Comparison of ENCODE assay signal across 12 cellular contexts in genomic region chr2:19851116-19851515, GRCh38. TPM values are rescaled to one million over a fixed set of nuclear protein-coding genes. Genes with fewer than 3 reads are reported as not detected.
DNase-seq lines count a peak whose midpoint lies in the region; ATAC-seq and TF ChIP-seq lines count a peak whose summit lies in the region.
"Had no signal": no experiment of that assay in that cellular context is flagged by ENCODE, and none has a peak within 500 bp of the region (broad histone marks: within the 10 kb centered on the region; RNA-seq: fewer than 3 reads in every experiment).

No MANE protein-coding gene starts in this region.

- H3K4me3 ChIP-seq in GM06990 (replicated peaks; ENCODE audit: low read depth, low read length) (no peak overlapping the region), coronary artery (no peak overlapping the region), osteoblast (ENCODE audit: insufficient read depth, low read length) (no peak overlapping the region), esophagus squamous epithelium (no peak overlapping the region)

- H3K4me1 ChIP-seq in osteoblast (ENCODE audit: insufficient read depth, low read length) (no peaks in the 10 kb centered on the region), esophagus squamous epithelium (peaks cover 0 to 7% (median 5%) of the 10 kb centered on the region in 3 donors)

- no peaks in the 10 kb centered on the region for H3K79me2 ChIP-seq in osteoblast (ENCODE audit: insufficient read depth, low read length)

- no peak overlapping the region for H2AFZ ChIP-seq in osteoblast (ENCODE audit: low read length)

- no peak for TF ChIP-seq POLR2A in esophagus squamous epithelium (IDR thresholded peaks at IDR 0.05)

- no peaks in the 10 kb centered on the region for H4K20me1 ChIP-seq in osteoblast (ENCODE audit: insufficient read depth, low read length)

- H3K27me3 ChIP-seq in GM06990 (replicated peaks; ENCODE audit: control insufficient read depth, insufficient read depth, low read length) (no peaks in the 10 kb centered on the region; the same call in 1 of the 2 replicates), osteoblast (ENCODE audit: insufficient read depth, low read length) (peaks cover under 1% of the 10 kb centered on the region), esophagus squamous epithelium (no peaks in the 10 kb centered on the region)

- TF ChIP-seq RAD21 in Ishikawa (IDR thresholded peaks at IDR 0.05; ENCODE audit: low read depth), result peak; percentile 16; the same call in 1 of the 2 replicates

- no peak for ATAC-seq in HG03342 (IDR thresholded peaks at IDR 0.05; ENCODE audit: unreplicated experiment)
- ATAC-seq: naive thymus-derived CD4-positive, alpha-beta T cell had no signal

- no peak overlapping the region for H3K4me2 ChIP-seq in osteoblast (ENCODE audit: insufficient read depth, low read length)

- H3K36me3 ChIP-seq in GM06990 (ENCODE audit: control insufficient read depth, insufficient read depth, low read length) (no peaks in the 10 kb centered on the region), osteoblast (ENCODE audit: insufficient read depth, low read length) (no peaks in the 10 kb centered on the region), esophagus squamous epithelium (no peaks in the 10 kb centered on the region)

- intact Hi-C loops in esophagus squamous epithelium (cut with DNase I), result no loop called here

- no peak for DNase-seq in GM06990 (ENCODE audit: extremely low read depth, insufficient read length)
- peak; percentile 53 for DNase-seq in coronary artery (ENCODE audit: low spot score)
- no peak for DNase-seq in osteoblast (ENCODE audit: insufficient read length, low spot score, missing footprints)
- no peak for DNase-seq in DMS153 (lab: John Stamatoyannopoulos, UW)
- DNase-seq in SIG-M5 treated with dmso at 0.1 percent for 504 hours (lab: John Stamatoyannopoulos, UW; ENCODE audit: unreplicated experiment), result no peak
- DNase-seq in esophagus squamous epithelium (lab: John Stamatoyannopoulos, UW), result no peak
- DNase-seq: anterior cingulate cortex; immature natural killer cell; naive thymus-derived CD4-positive, alpha-beta T cell; NCI-H1436 had no signal

- H3K27ac ChIP-seq in coronary artery, result no peak overlapping the region
- no peak overlapping the region for H3K27ac ChIP-seq in osteoblast (ENCODE audit: low read depth, low read length)
- H3K27ac ChIP-seq in esophagus squamous epithelium, result no peak overlapping the region

- no peaks in the 10 kb centered on the region for H3K9me3 ChIP-seq in osteoblast (ENCODE audit: low read depth, low read length)
- H3K9me3 ChIP-seq in esophagus squamous epithelium, result no peaks in the 10 kb centered on the region

- no CpG with 5 or more reads among the region's 5 CpGs for WGBS in esophagus squamous epithelium, 2 donors

- no peak for TF ChIP-seq EP300 in Ishikawa (IDR thresholded peaks at IDR 0.05; ENCODE audit: borderline replicate concordance)

- TF ChIP-seq CTCF in GM06990 (IDR thresholded peaks at IDR 0.05; ENCODE audit: insufficient read depth, low read length, poor library complexity, severe bottlenecking) (peak; percentile 10), coronary artery (IDR thresholded peaks at IDR 0.05) (no peak), osteoblast (IDR thresholded peaks at IDR 0.05; ENCODE audit: extremely low read depth, low read depth, low read length) (peak; percentile 30), esophagus squamous epithelium (IDR thresholded peaks at IDR 0.05) (no peak)

TF ChIP-seq in Ishikawa, 13 proteins besides CTCF, POLR2A, EP300 and RAD21:
- no peak for TF ChIP-seq FOXM1 (IDR thresholded peaks at IDR 0.05; ENCODE audit: borderline replicate concordance, low read depth)
- no peak for TF ChIP-seq YY1 (IDR thresholded peaks at IDR 0.05; ENCODE audit: low read depth)
- TF ChIP-seq, protein P1, sequence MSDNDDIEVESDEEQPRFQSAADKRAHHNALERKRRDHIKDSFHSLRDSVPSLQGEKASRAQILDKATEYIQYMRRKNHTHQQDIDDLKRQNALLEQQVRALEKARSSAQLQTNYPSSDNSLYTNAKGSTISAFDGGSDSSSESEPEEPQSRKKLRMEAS (IDR thresholded peaks at IDR 0.05), result no peak
- TF ChIP-seq, protein P2, sequence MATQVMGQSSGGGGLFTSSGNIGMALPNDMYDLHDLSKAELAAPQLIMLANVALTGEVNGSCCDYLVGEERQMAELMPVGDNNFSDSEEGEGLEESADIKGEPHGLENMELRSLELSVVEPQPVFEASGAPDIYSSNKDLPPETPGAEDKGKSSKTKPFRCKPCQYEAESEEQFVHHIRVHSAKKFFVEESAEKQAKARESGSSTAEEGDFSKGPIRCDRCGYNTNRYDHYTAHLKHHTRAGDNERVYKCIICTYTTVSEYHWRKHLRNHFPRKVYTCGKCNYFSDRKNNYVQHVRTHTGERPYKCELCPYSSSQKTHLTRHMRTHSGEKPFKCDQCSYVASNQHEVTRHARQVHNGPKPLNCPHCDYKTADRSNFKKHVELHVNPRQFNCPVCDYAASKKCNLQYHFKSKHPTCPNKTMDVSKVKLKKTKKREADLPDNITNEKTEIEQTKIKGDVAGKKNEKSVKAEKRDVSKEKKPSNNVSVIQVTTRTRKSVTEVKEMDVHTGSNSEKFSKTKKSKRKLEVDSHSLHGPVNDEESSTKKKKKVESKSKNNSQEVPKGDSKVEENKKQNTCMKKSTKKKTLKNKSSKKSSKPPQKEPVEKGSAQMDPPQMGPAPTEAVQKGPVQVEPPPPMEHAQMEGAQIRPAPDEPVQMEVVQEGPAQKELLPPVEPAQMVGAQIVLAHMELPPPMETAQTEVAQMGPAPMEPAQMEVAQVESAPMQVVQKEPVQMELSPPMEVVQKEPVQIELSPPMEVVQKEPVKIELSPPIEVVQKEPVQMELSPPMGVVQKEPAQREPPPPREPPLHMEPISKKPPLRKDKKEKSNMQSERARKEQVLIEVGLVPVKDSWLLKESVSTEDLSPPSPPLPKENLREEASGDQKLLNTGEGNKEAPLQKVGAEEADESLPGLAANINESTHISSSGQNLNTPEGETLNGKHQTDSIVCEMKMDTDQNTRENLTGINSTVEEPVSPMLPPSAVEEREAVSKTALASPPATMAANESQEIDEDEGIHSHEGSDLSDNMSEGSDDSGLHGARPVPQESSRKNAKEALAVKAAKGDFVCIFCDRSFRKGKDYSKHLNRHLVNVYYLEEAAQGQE (IDR thresholded peaks at IDR 0.05; ENCODE audit: low read depth), result no peak

RNA-seq across cellular contexts. Expression of gene TTC32, which starts 50.7 kb away (rescaled TPM):
- 10.3 and 14.8 TPM in 2 replicates for total RNA-seq in osteoblast
- total RNA-seq in esophagus squamous epithelium, result 10 to 100 TPM in 1 of 4 donors, 1 to 10 TPM in 3; 5.2 to 15.8 (median 7.2) TPM

Comparison
In these comparisons a context has a peak if more than half of its experiments do, and no peak if none do; other contexts are left out.
1. CTCF ChIP-seq: peak in GM06990 (single experiment) and osteoblast (single experiment); none in coronary artery (single experiment) and esophagus squamous epithelium (0 of 6).